In the genomic region with DNA sequence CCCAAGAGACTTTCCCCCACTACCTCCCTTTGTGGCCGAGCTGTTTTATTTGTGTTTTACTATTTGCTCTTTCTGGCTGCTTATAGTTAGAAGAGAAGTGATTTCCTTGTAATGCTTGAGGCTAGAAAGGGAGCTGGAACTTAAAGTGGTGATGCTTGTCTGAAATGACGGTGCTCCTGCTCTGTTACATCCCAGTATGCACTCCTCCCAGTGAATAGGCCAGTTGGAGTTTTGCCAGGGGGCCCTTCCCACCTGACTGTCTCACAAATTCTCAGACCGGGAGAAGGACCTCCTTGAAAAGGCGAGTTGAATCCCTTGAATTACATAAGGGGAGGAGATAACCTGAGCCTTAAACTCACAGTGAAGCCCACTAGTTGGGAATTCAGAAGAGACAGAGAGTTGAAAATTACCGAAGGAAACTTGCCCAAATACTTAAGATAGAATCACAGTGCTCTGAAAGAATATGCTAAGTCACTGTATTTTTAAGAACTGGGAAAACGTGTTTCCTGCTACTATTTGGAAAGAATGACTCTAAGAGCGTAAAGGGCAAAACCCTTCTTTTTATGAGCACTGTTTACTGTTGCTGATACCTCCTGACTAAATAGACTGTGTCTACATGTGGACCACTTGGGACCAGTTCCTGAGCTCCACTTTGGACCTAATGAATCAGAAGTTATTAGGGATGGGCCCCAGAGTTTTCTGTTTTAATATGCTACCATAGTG, we compare ENCODE assay signal across 16 cellular contexts.
DNase-seq lines count a peak whose midpoint lies in the region; TF ChIP-seq lines count a peak whose summit lies in the region.
"Had no signal": no experiment of that assay in that cellular context is flagged by ENCODE, and none has a peak within 500 bp of the region (broad histone marks: within the 10 kb centered on the region; RNA-seq: fewer than 3 reads in every experiment).

No MANE protein-coding gene starts in this region.

- intact Hi-C loops in spleen (cut with DNase I; ENCODE audit: low total_unique reads): no loop called here

- peaks cover 12% of the 10 kb centered on the region for H3K4me1 Mint-ChIP-seq in mesothelial cell of epicardium
- H3K4me1 Mint-ChIP-seq: CD4-positive, alpha-beta memory T cell had no signal

- H3K4me1 ChIP-seq in tibial nerve: peaks cover 0 to 16% (median 0%) of the 10 kb centered on the region in 4 donors
- no peaks in the 10 kb centered on the region for H3K4me1 ChIP-seq in spleen

- H3K9me3 ChIP-seq in tibial nerve: no peaks in the 10 kb centered on the region
- peaks cover 0 to 9% (median 0%) of the 10 kb centered on the region in 8 donors for H3K9me3 ChIP-seq in spleen

- H3K4me3 ChIP-seq in tibial nerve (no peak overlapping the region), spleen (no peak overlapping the region)
- H3K4me3 ChIP-seq: PC-9 had no signal

- H3K36me3 Mint-ChIP-seq in mesothelial cell of epicardium: peaks cover 4% of the 10 kb centered on the region
- H3K36me3 Mint-ChIP-seq: CD4-positive, alpha-beta memory T cell had no signal

- TF ChIP-seq POLR2A in tibial nerve (IDR thresholded peaks at IDR 0.05) (no peak), spleen (IDR thresholded peaks at IDR 0.05) (no peak)

- H3K36me3 ChIP-seq in tibial nerve (no peaks in the 10 kb centered on the region), spleen (no peaks in the 10 kb centered on the region)

- H3K27me3 ChIP-seq in tibial nerve (no peaks in the 10 kb centered on the region), spleen (replicated peaks in 1 of 7) (no peaks in the 10 kb centered on the region)

- 34 to 45% methylated on average over 7 of the region's 7 CpGs for WGBS in tibial nerve, 2 donors
- WGBS in spleen, 5 donors: 35 to 56% (median 43%) methylated on average over 7 of the region's 7 CpGs

- no peak overlapping the region for H3K4me3 Mint-ChIP-seq in mesothelial cell of epicardium
- H3K4me3 Mint-ChIP-seq: CD4-positive, alpha-beta memory T cell; H9 had no signal

- TF ChIP-seq CTCF in mesothelial cell of epicardium (IDR thresholded peaks at IDR 0.05; ENCODE audit: unreplicated experiment) (no peak), tibial nerve (IDR thresholded peaks at IDR 0.05) (no peak), spleen (IDR thresholded peaks at IDR 0.05 in 8 of 11, conservative IDR thresholded peaks at IDR 0.05 in 3 of 11) (no peak)

- DNase-seq in SIG-M5 treated with dmso at 0.1 percent for 504 hours (lab: John Stamatoyannopoulos, UW; ENCODE audit: unreplicated experiment) (peak; percentile 52), SIG-M5 (lab: John Stamatoyannopoulos, UW) (no peak), NCI-H345 treated with DMSO at 0.1 percent for 48 hours (lab: John Stamatoyannopoulos, UW; ENCODE audit: unreplicated experiment) (peak; percentile 4), mesothelial cell of epicardium (ENCODE audit: low spot score in 2 of 2, unreplicated experiment in 2 of 2) (no peak), tibial nerve (ENCODE audit: low spot score in 2 of 2) (peak in 1 of 2 donors; percentile 8), kidney tubule cell (ENCODE audit: low spot score) (no peak), spleen (no peak), NCI-H748 (lab: John Stamatoyannopoulos, UW; ENCODE audit: unreplicated experiment) (no peak)
- DNase-seq: 8988T; CD4-positive, alpha-beta memory T cell; H9; NCI-H187 treated with DMSO at 0.1 percent for 48 hours; NCI-H2171; NCI-H774; PC-9 had no signal

- H3K27me3 Mint-ChIP-seq in mesothelial cell of epicardium (ENCODE audit: low read depth): no peaks in the 10 kb centered on the region

- peaks cover 7% of the 10 kb centered on the region for H3K9me3 Mint-ChIP-seq in mesothelial cell of epicardium

- no peak for TF ChIP-seq EP300 in tibial nerve (IDR thresholded peaks at IDR 0.05)

- peak overlapping the region; percentile 80 for H3K27ac Mint-ChIP-seq in mesothelial cell of epicardium

- H3K27ac ChIP-seq in tibial nerve (peak overlapping the region in 3 of 4 donors; percentile 11 to 55 (median 42)), spleen (no peak overlapping the region)
- H3K27ac ChIP-seq: HL-60, PC-9 had no signal

Comparison
In these comparisons a context has a peak if more than half of its experiments do, and no peak if none do; other contexts are left out.
1. DNase-seq: peak in SIG-M5 treated with dmso at 0.1 percent for 504 hours (single experiment) and NCI-H345 treated with DMSO at 0.1 percent for 48 hours (single experiment); none in SIG-M5 (single experiment), mesothelial cell of epicardium (0 of 2), kidney tubule cell (single experiment), spleen (single experiment) and NCI-H748 (single experiment).
2. H3K27ac ChIP-seq: peak in tibial nerve (3 of 4); none in spleen (0 of 8).